ENCODE assay signal across 8 cellular contexts in genomic region chr4:108620101-108620932, GRCh38. TPM values are rescaled to one million over a fixed set of nuclear protein-coding genes. Genes with fewer than 3 reads are reported as not detected.
DNase-seq lines count a peak whose midpoint lies in the region; ATAC-seq, FAIRE-seq and TF ChIP-seq lines count a peak whose summit lies in the region.

RPL34 (plus strand) TSS chr4:108620576; CDS start chr4:108621960, 1,384 bp downstream.

- peaks cover 20% of the 10 kb centered on the region for H4K20me1 ChIP-seq in keratinocyte (ENCODE audit: control insufficient read depth, extremely low read depth, insufficient read depth, low read length)

- peak; percentile 96 for TF ChIP-seq POLR2A in GM19099 (IDR thresholded peaks at IDR 0.05; ENCODE audit: extremely low read depth, insufficient read length, low read depth)

- DNase-seq in AG20443 (ENCODE audit: low spot score) (peak; percentile 97), NCI-H510A (lab: John Stamatoyannopoulos, UW) (peak; percentile 82), cerebellum (ENCODE audit: low spot score) (peak; percentile 98), keratinocyte (ENCODE audit: low read depth, low spot score) (peak; percentile 84)
- DNase-seq in activated CD4-positive, alpha-beta T cell treated with anti-CD3 and anti-CD28 coated beads for 1 hour: peak; percentile 95
- DNase-seq in stimulated activated CD4-positive, alpha-beta T cell treated with anti-CD3 and anti-CD28 coated beads, Interleukin-15, amount 100 ng/mL, for 1 hour (ENCODE audit: low read depth in 1 of 2, low spot score in 1 of 2): peak; percentile 83 to 88

- H3K27ac ChIP-seq in keratinocyte (ENCODE audit: control insufficient read depth, insufficient read depth, low read length): peak within 1 kb of the TSS; percentile 96

- H3K4me2 ChIP-seq in keratinocyte (ENCODE audit: control insufficient read depth, extremely low read depth, insufficient read depth, low read depth, low read length): peak within 1 kb of the TSS; percentile 93

- TF ChIP-seq CTCF in keratinocyte (optimal IDR thresholded peaks at IDR 0.05 in 1 of 3, IDR thresholded peaks at IDR 0.05 in 1 of 3, conservative IDR thresholded peaks at IDR 0.05 in 1 of 3; ENCODE audit: extremely low read depth in 1 of 3, insufficient read depth in 2 of 3, low read length in 3 of 3): no peak

- peak within 1 kb of the TSS; percentile 98 for H2AFZ ChIP-seq in keratinocyte (ENCODE audit: control insufficient read depth, low read length)

- H3K4me1 ChIP-seq in keratinocyte (ENCODE audit: control insufficient read depth, extremely low read depth, insufficient read depth, low read length): peaks cover 15% of the 10 kb centered on the region

- dilution Hi-C loops in keratinocyte (cut with MboI; ENCODE audit: extremely low pct_ligation_motif_present, low sequenced_read_pairs): no loop called here

- no peaks in the 10 kb centered on the region for H3K9me3 ChIP-seq in keratinocyte (ENCODE audit: control insufficient read depth, low read depth, low read length)

- peak; percentile 100 for ATAC-seq in HG03432 (IDR thresholded peaks at IDR 0.05; ENCODE audit: unreplicated experiment)

- no peaks in the 10 kb centered on the region for H3K9me1 ChIP-seq in keratinocyte (ENCODE audit: control insufficient read depth, extremely low read depth, insufficient read depth, low read length)

- peaks cover 45% of the 10 kb centered on the region for H3K79me2 ChIP-seq in keratinocyte (ENCODE audit: control insufficient read depth, insufficient read depth, low read length)

- peaks cover 18 to 20% of the 10 kb centered on the region in 2 experiments for H3K36me3 ChIP-seq in keratinocyte (ENCODE audit: control insufficient read depth in 2 of 2, extremely low read depth in 1 of 2, insufficient read depth in 2 of 2, low read length in 2 of 2)

- FAIRE-seq in keratinocyte (lab: Jason Lieb, UNC): peak; percentile 88

- peak within 1 kb of the TSS; percentile 94 for H3K9ac ChIP-seq in keratinocyte (ENCODE audit: control insufficient read depth, extremely low read depth, insufficient read depth, low read length)

- no peaks in the 10 kb centered on the region for H3K27me3 ChIP-seq in keratinocyte (ENCODE audit: control insufficient read depth, extremely low read depth, insufficient read depth, low read length)

- peak within 1 kb of the TSS; percentile 82 to 85 (median 83) for H3K4me3 ChIP-seq in keratinocyte (ENCODE audit: control insufficient read depth in 2 of 3, extremely low read depth in 1 of 3, insufficient read depth in 2 of 3, low read depth in 1 of 3, low read length in 3 of 3)

RNA-seq across cellular contexts. Expression of gene RPL34, which starts in this region (rescaled TPM):
- total RNA-seq in cerebellum: 542 TPM
- 1,911 to 3,183 TPM (median 3,164 TPM) in 3 replicates for polyA plus RNA-seq in keratinocyte
- 1,697 TPM for polyA plus RNA-seq in keratinocyte (2011; ENCODE audit: low read depth)
- 2,459 and 3,298 TPM in 2 replicates for polyA plus RNA-seq in keratinocyte (2011; cell fraction: cytosol; rRNA removed)
- 513 and 676 TPM in 2 replicates for polyA plus RNA-seq in keratinocyte (2011; cell fraction: nucleus; rRNA removed)
- polyA plus RNA-seq in keratinocyte (2012; ENCODE audit: low replicate concordance): 2,293 and 3,522 TPM in 2 replicates
- 162 to 467 TPM (median 393 TPM) in 3 replicates for polyA minus RNA-seq in keratinocyte
- 235 TPM for polyA minus RNA-seq in keratinocyte (2011; cell fraction: cytosol; rRNA and poly(A)+ RNA removed)
- polyA minus RNA-seq in keratinocyte (2011; cell fraction: nucleus; rRNA and poly(A)+ RNA removed): 53.3 and 81.4 TPM in 2 replicates

Comparison
In these comparisons a context has a peak if more than half of its experiments do, and no peak if none do; other contexts are left out.
1. Peak in every context shown above with its lines: DNase-seq, ATAC-seq, H3K4me3 ChIP-seq and H3K27ac ChIP-seq.